In the genomic region with DNA sequence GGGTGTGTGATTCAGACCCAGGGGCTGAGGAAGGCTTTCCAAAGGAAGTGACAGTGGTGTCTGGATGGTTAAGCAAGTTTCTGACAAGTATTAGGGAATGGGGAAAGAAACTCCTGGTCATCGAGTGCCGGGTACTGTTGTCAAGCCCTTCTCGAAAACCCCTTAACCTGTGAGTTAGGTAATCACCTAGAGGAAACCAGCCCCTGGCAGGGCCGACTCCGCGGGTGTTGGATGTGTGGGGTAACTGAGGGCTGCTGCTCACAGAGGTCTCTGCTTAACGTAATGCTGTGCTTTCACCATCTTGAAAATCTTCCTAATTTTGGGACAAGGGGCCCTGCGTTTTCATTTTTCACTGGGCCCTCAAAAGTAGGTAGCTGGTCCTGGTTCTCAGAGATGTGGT, we compare ENCODE assay signal across 18 cellular contexts.
"Had no signal": no experiment of that assay in that cellular context is flagged by ENCODE, and none has a peak within 500 bp of the region (broad histone marks: within the 10 kb centered on the region; RNA-seq: fewer than 3 reads in every experiment).

No MANE protein-coding gene starts in this region.

- DNase-seq: activated CD4-positive, alpha-beta T cell treated with anti-CD3 and anti-CD28 coated beads, Interleukin-2, amount 50 U/mL, for 1 hour; activated CD4-positive, CD25-positive, alpha-beta regulatory T cell treated with anti-CD3 and anti-CD28 coated beads, Interleukin-2, amount 50 U/mL, for 72 hours; activated CD8-positive, alpha-beta memory T cell treated with anti-CD3 and anti-CD28 coated beads, Interleukin-2, amount 50 U/mL, for 4 hours; activated naive CD4-positive, alpha-beta T cell treated with anti-CD3 and anti-CD28 coated beads for 36 hours; activated T-cell treated with anti-CD3 and anti-CD28 coated beads, Interleukin-2, amount 50 U/mL, for 4 hours; cortex of kidney; kidney; left ventricle myocardium inferior; mesendoderm; naive thymus-derived CD8-positive, alpha-beta T cell; stimulated activated CD4-positive, alpha-beta T cell treated with anti-CD3 and anti-CD28 coated beads, Interleukin-4, amount 100 ng/mL, for 4 hours; T1000; thyroid gland had no signal

- H3K27ac ChIP-seq: left ventricle myocardium inferior, neutrophil, pancreas had no signal

- H3K27me3 ChIP-seq: pancreas, thyroid gland had no signal

- H3K4me3 ChIP-seq: left ventricle myocardium inferior, pancreas, thyroid gland had no signal

- H3K9me3 ChIP-seq: left ventricle myocardium inferior, neutrophil, pancreas, thyroid gland had no signal

- H3K36me3 ChIP-seq: left ventricle myocardium inferior, neutrophil, pancreas, thyroid gland had no signal

- ATAC-seq: activated T-cell treated with anti-CD3 and anti-CD28 coated beads, Interleukin-2, amount 50 U/mL, for 4 hours; naive thymus-derived CD8-positive, alpha-beta T cell; pancreas; sciatic nerve; stimulated activated memory B cell treated with anti-CD40 and anti-IgM and Interleukin-4, amounts not matched to agents 10 μg/mL and 1 μg/mL and 100 μg/mL, for 72 hours had no signal

- FAIRE-seq: frontal cortex, kidney, pancreas had no signal
